Comparison of ENCODE assay signal across 9 cellular contexts in genomic region chr10:110368002-110368401, GRCh38.
A peak's percentile ranks its signal among the peaks of the same experiment; 100 is the strongest.
DNase-seq lines count a peak whose midpoint lies in the region; ATAC-seq, FAIRE-seq and TF ChIP-seq lines count a peak whose summit lies in the region.
"Had no signal": no experiment of that assay in that cellular context is flagged by ENCODE, and none has a peak within 500 bp of the region (broad histone marks: within the 10 kb centered on the region; RNA-seq: fewer than 3 reads in every experiment).

No MANE protein-coding gene starts in this region.

- TF ChIP-seq CTCF in HepG2 (CRISPR knock-in tag; IDR thresholded peaks at IDR 0.05), result no peak

- FAIRE-seq in HepG2 (lab: Jason Lieb, UNC), result no peak

- H4K20me1 ChIP-seq in HepG2 (ENCODE audit: insufficient read depth, low read length), result no peaks in the 10 kb centered on the region

- no peak overlapping the region for H3K9ac ChIP-seq in HepG2 (ENCODE audit: insufficient read depth, low read depth, low read length)
- H3K9ac ChIP-seq: GM23248 had no signal

- POLR2A ChIA-PET in HepG2 (lab: Yijun Ruan, JAX), result no interaction called here

- peaks cover 3 to 8% of the 10 kb centered on the region in 2 experiments; a peak in 2 of 5 replicates for H3K27me3 ChIP-seq in HepG2 (ENCODE audit: control insufficient read depth in 1 of 2, insufficient read depth in 2 of 2, low read length in 2 of 2)
- H3K27me3 ChIP-seq: SJSA1 had no signal

- TF ChIP-seq EP300 in HepG2 (IDR thresholded peaks at IDR 0.05; ENCODE audit: low read depth in 2 of 2, low read length in 2 of 2), result no peak
- TF ChIP-seq EP300 in HepG2 (CRISPR knock-in tag; IDR thresholded peaks at IDR 0.05; ENCODE audit: borderline replicate concordance), result no peak

- H3K79me2 ChIP-seq in HepG2 (ENCODE audit: insufficient read depth, low read length), result no peaks in the 10 kb centered on the region

- no peak overlapping the region for H3K27ac ChIP-seq in HepG2 (ENCODE audit: extremely low read length, insufficient read depth, low read length)
- H3K27ac ChIP-seq: GM23248, SJSA1 had no signal

- in situ Hi-C loops in HepG2 (cut with HindIII; ENCODE audit: extremely low pct_ligation_motif_present, low pct_unique_long_range_greater_than_20kb), result no loop called here
- in situ Hi-C loops in G401 (cut with HindIII; ENCODE audit: low sequenced_read_pairs), result no loop called here

- BruUV-seq in HepG2 (replicated peaks; lab: Mats Ljungman, UMichigan), result no TSS peak

- no peak overlapping the region for H3K4me3 ChIP-seq in HepG2 (replicated peaks in 1 of 3; ENCODE audit: insufficient read depth in 1 of 3, low read depth in 2 of 3, low read length in 3 of 3)
- H3K4me3 ChIP-seq: GM23248, SJSA1 had no signal

- DNase-seq in HepG2 (ENCODE audit: low spot score), result no peak
- DNase-seq in SK-N-DZ (ENCODE audit: low spot score), result no peak
- no peak for DNase-seq in G401 (ENCODE audit: low spot score)
- DNase-seq: GM23248 had no signal

- H3K36me3 ChIP-seq in HepG2 (replicated peaks in 1 of 2; ENCODE audit: control insufficient read depth in 1 of 2, insufficient read depth in 2 of 2, low read length in 2 of 2), result no peaks in the 10 kb centered on the region
- H3K36me3 ChIP-seq: SJSA1 had no signal

- 11% methylated on average over 4 of the region's 4 CpGs for WGBS in HepG2 (ENCODE audit: low lambda C conversion rate)

- TF ChIP-seq POLR2A in HepG2 (IDR thresholded peaks at IDR 0.05; ENCODE audit: insufficient read depth in 1 of 2, low read depth in 2 of 2, low read length in 2 of 2), result no peak

- H3K4me2 ChIP-seq in HepG2 (ENCODE audit: low read depth, low read length), result no peak overlapping the region

- H3K4me1 ChIP-seq in HepG2 (ENCODE audit: insufficient read depth, low read length), result peaks cover 8% of the 10 kb centered on the region

- no peaks in the 10 kb centered on the region for H3K9me3 ChIP-seq in HepG2 (ENCODE audit: low read length)
- H3K9me3 ChIP-seq: SJSA1 had no signal

- peak; percentile 69 for ATAC-seq in GM18907 (IDR thresholded peaks at IDR 0.05; ENCODE audit: unreplicated experiment)
- ATAC-seq in GM21619 (IDR thresholded peaks at IDR 0.05; ENCODE audit: unreplicated experiment), result peak; percentile 72
- peak; percentile 54 for ATAC-seq in HG03565 (IDR thresholded peaks at IDR 0.05; ENCODE audit: unreplicated experiment)
- peak; percentile 34; the same call in 1 of the 3 replicates for ATAC-seq in HepG2
- ATAC-seq in GM18519 (IDR thresholded peaks at IDR 0.05; ENCODE audit: low FRiP score, unreplicated experiment), result no peak

- no peak for TF ChIP-seq RAD21 in HepG2 (CRISPR knock-in tag; IDR thresholded peaks at IDR 0.05)

- CTCF ChIA-PET in HepG2 (lab: Yijun Ruan, JAX; ENCODE audit: low intra/inter-chr PET ratio, low total read pairs), result no interaction called here

- no peak overlapping the region for H2AFZ ChIP-seq in HepG2 (ENCODE audit: low read length)
- H2AFZ ChIP-seq: GM23248 had no signal

- intact Hi-C loops in HepG2 (cut with micrococcal nuclease; ENCODE audit: unreplicated experiment), result no loop called here

TF ChIP-seq in HepG2, 621 proteins besides CTCF, POLR2A, EP300 and RAD21:
- TF ChIP-seq SOX6 (IDR thresholded peaks at IDR 0.05), result no peak
- no peak for TF ChIP-seq SOX6 (CRISPR knock-in tag; IDR thresholded peaks at IDR 0.05)
- TF ChIP-seq ZBTB42 (CRISPR knock-in tag; IDR thresholded peaks at IDR 0.05), result no peak
- TF ChIP-seq SMYD3 (CRISPR knock-in tag; IDR thresholded peaks at IDR 0.05), result no peak
- TF ChIP-seq SMAD9 (CRISPR knock-in tag; IDR thresholded peaks at IDR 0.05), result no peak
- TF ChIP-seq ATF6 (CRISPR knock-in tag; conservative IDR thresholded peaks at IDR 0.05), result no peak
- no peak for TF ChIP-seq TBX3 (IDR thresholded peaks at IDR 0.05; ENCODE audit: borderline replicate concordance)
- TF ChIP-seq BCL3 (CRISPR knock-in tag; IDR thresholded peaks at IDR 0.05), result no peak
- TF ChIP-seq ZNF781 (CRISPR knock-in tag; IDR thresholded peaks at IDR 0.05; ENCODE audit: borderline replicate concordance, not compliant biosample characterization), result no peak
- no peak for TF ChIP-seq ZNF678 (CRISPR knock-in tag; IDR thresholded peaks at IDR 0.05)
- TF ChIP-seq ZNF549 (CRISPR knock-in tag; IDR thresholded peaks at IDR 0.05), result no peak
- TF ChIP-seq SKIL (CRISPR knock-in tag; IDR thresholded peaks at IDR 0.05; ENCODE audit: borderline replicate concordance), result no peak
- TF ChIP-seq ZNF282 (IDR thresholded peaks at IDR 0.05; ENCODE audit: partially characterized antibody), result no peak
- TF ChIP-seq ZNF337 (CRISPR knock-in tag; IDR thresholded peaks at IDR 0.05; ENCODE audit: borderline replicate concordance, low read depth), result no peak
- TF ChIP-seq ERF (CRISPR knock-in tag; IDR thresholded peaks at IDR 0.05), result no peak
- TF ChIP-seq ZNF616 (CRISPR knock-in tag; IDR thresholded peaks at IDR 0.05; ENCODE audit: low read depth), result no peak
- no peak for TF ChIP-seq EHMT2 (IDR thresholded peaks at IDR 0.05; ENCODE audit: borderline replicate concordance, low read depth, low read length)
